8 cellular contexts compared by ENCODE assay signal in the genomic region with DNA sequence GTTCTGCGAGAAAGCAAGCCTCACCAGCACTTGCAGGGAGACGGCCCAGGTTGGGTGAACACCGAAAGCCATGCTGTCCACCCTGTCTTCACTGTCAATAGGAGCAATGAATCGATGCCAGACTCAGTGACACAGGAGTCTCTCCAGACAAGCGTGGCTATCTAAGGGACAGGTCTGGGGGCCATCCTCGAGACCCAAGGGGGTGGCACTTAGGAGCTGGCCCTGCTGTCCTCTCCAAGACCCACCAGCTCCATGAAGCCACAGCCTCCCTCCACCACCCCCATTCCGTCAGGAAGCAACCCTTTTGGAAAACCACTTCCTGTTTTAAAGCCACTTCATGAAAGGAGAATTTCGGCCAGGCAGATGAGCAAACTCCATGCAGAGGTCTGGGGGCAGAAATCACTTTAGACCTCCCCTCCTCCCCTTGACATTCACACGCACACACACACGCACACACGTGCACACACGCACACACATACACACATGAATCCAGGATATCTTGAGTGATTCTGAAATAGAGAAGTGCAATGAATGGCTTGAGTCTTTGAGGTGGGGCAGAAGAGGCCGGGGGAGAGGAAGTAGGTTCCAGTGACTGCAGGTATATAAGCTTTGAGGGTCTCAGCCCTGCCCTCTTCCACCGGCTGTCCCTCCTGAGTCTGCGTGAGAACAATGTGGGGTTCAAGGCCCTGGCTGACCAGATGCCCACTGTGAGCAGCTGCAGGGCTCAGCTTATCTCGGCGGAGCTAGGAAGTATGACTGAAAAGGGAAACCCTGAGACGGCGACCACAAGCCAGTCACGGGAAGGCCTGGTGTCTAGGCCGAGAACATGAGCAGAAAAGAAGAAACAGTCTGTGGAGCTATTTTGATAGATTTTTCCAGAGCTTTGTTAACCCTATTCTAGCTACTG. TPM values are rescaled to one million over a fixed set of nuclear protein-coding genes. Genes with fewer than 3 reads are reported as not detected.
DNase-seq lines count a peak whose midpoint lies in the region; ATAC-seq and TF ChIP-seq lines count a peak whose summit lies in the region.

No MANE protein-coding gene starts in this region.

- no peak for TF ChIP-seq CTCF in right lobe of liver (IDR thresholded peaks at IDR 0.05)
- no peak for TF ChIP-seq CTCF in upper lobe of left lung (IDR thresholded peaks at IDR 0.05)
- TF ChIP-seq CTCF in BE2C (IDR thresholded peaks at IDR 0.05; ENCODE audit: low read depth, low read length): no peak

- ATAC-seq in GM18502 (IDR thresholded peaks at IDR 0.05; ENCODE audit: poor library complexity, unreplicated experiment) (peak; percentile 57), HG02623 (IDR thresholded peaks at IDR 0.05; ENCODE audit: unreplicated experiment) (peak; percentile 53), right lobe of liver (peak; percentile 33 to 59 (median 48)), upper lobe of left lung (ENCODE audit: low FRiP score in 2 of 2) (peak; percentile 57 to 63)

- H3K27me3 ChIP-seq in right lobe of liver: no peaks in the 10 kb centered on the region
- H3K27me3 ChIP-seq in upper lobe of left lung: no peaks in the 10 kb centered on the region
- no peaks in the 10 kb centered on the region for H3K27me3 ChIP-seq in BE2C

- H3K4me3 ChIP-seq in right lobe of liver (no peak overlapping the region), upper lobe of left lung (no peak overlapping the region), BE2C (ENCODE audit: low read depth, low read length) (no peak overlapping the region)

- H3K27ac ChIP-seq in right lobe of liver: no peak overlapping the region
- H3K27ac ChIP-seq in upper lobe of left lung: peak overlapping the region; percentile 3 to 80 (median 54)

- H3K27ac Mint-ChIP-seq in activated T-helper 2 cell treated with anti-CD3 and anti-CD28 coated beads, Interferon-gamma antibody, Interleukin-2, Interleukin-4, amounts not matched to agents 10 μg/mL and 5 μg/mL and 100 μg/mL, durations not matched to agents 14 hours and 24 hours and 36 hours: peak overlapping the region; percentile 77

- no peaks in the 10 kb centered on the region for H3K9me3 Mint-ChIP-seq in activated T-helper 2 cell treated with anti-CD3 and anti-CD28 coated beads, Interferon-gamma antibody, Interleukin-2, Interleukin-4, amounts not matched to agents 10 μg/mL and 5 μg/mL and 100 μg/mL, durations not matched to agents 14 hours and 24 hours and 36 hours

- H3K4me1 ChIP-seq in right lobe of liver (no peaks in the 10 kb centered on the region), upper lobe of left lung (peaks cover 4 to 22% (median 20%) of the 10 kb centered on the region in 4 donors), BE2C (no peaks in the 10 kb centered on the region)

- H3K36me3 Mint-ChIP-seq in activated T-helper 2 cell treated with anti-CD3 and anti-CD28 coated beads, Interferon-gamma antibody, Interleukin-2, Interleukin-4, amounts not matched to agents 10 μg/mL and 5 μg/mL and 100 μg/mL, durations not matched to agents 14 hours and 24 hours and 36 hours (ENCODE audit: low read depth): peaks cover 82% of the 10 kb centered on the region

- intact Hi-C loops in activated T-helper 2 cell treated with anti-CD3 and anti-CD28 coated beads, Interferon-gamma antibody, Interleukin-2, Interleukin-4, amounts not matched to agents 10 μg/mL and 5 μg/mL and 100 μg/mL, durations not matched to agents 14 hours and 24 hours and 36 hours (cut with micrococcal nuclease): loop anchor here (5.0 kb wide), 1 partner anchor 80 kb away; a partner anchor contains a TSS
- intact Hi-C loops in right lobe of liver (cut with DNase I): no loop called here

- DNase-seq in NOMO-1 treated with DMSO at 0.1 percent for 48 hours (lab: John Stamatoyannopoulos, UW; ENCODE audit: unreplicated experiment): peak; percentile 72
- DNase-seq in activated T-helper 2 cell treated with anti-CD3 and anti-CD28 coated beads, Interferon-gamma antibody, Interleukin-2, Interleukin-4, amounts not matched to agents 10 μg/mL and 5 μg/mL and 100 μg/mL, durations not matched to agents 14 hours and 24 hours and 36 hours (ENCODE audit: low spot score): peak; percentile 51
- peak in 1 of 3 donors; percentile 47 for DNase-seq in right lobe of liver
- peak in 1 of 2 donors; percentile 68 for DNase-seq in upper lobe of left lung
- no peak for DNase-seq in NCI-H1417 (lab: John Stamatoyannopoulos, UW)
- DNase-seq in BE2C: no peak

- TF ChIP-seq EP300 in upper lobe of left lung (IDR thresholded peaks at IDR 0.05): no peak

- H3K27me3 Mint-ChIP-seq in activated T-helper 2 cell treated with anti-CD3 and anti-CD28 coated beads, Interferon-gamma antibody, Interleukin-2, Interleukin-4, amounts not matched to agents 10 μg/mL and 5 μg/mL and 100 μg/mL, durations not matched to agents 14 hours and 24 hours and 36 hours (ENCODE audit: low read depth): no peaks in the 10 kb centered on the region

- WGBS in right lobe of liver (ENCODE audit: insufficient coverage, low coverage, low lambda C conversion rate, missing lambda C conversion rate): 36% methylated on average over 6 of the region's 21 CpGs
- 61 to 73% methylated on average over 19 to 21 of the region's 21 CpGs for WGBS in upper lobe of left lung, 2 donors

- H3K4me3 Mint-ChIP-seq in activated T-helper 2 cell treated with anti-CD3 and anti-CD28 coated beads, Interferon-gamma antibody, Interleukin-2, Interleukin-4, amounts not matched to agents 10 μg/mL and 5 μg/mL and 100 μg/mL, durations not matched to agents 14 hours and 24 hours and 36 hours (ENCODE audit: low read depth): peak overlapping the region; percentile 47

- H3K9me3 ChIP-seq in right lobe of liver (no peaks in the 10 kb centered on the region), upper lobe of left lung (no peaks in the 10 kb centered on the region), BE2C (no peaks in the 10 kb centered on the region)

- TF ChIP-seq POLR2A in right lobe of liver (IDR thresholded peaks at IDR 0.05) (no peak), upper lobe of left lung (IDR thresholded peaks at IDR 0.05) (no peak)

- H3K36me3 ChIP-seq in right lobe of liver (no peaks in the 10 kb centered on the region), upper lobe of left lung (no peaks in the 10 kb centered on the region), BE2C (no peaks in the 10 kb centered on the region)

- peaks cover 36% of the 10 kb centered on the region for H3K4me1 Mint-ChIP-seq in activated T-helper 2 cell treated with anti-CD3 and anti-CD28 coated beads, Interferon-gamma antibody, Interleukin-2, Interleukin-4, amounts not matched to agents 10 μg/mL and 5 μg/mL and 100 μg/mL, durations not matched to agents 14 hours and 24 hours and 36 hours (ENCODE audit: low read depth)

RNA-seq across cellular contexts. Expression of a gene that starts 25.0 kb away (rescaled TPM):
- total RNA-seq in activated T-helper 2 cell treated with anti-CD3 and anti-CD28 coated beads, Interferon-gamma antibody, Interleukin-2, Interleukin-4, amounts not matched to agents 10 μg/mL and 5 μg/mL and 100 μg/mL, durations not matched to agents 14 hours and 24 hours and 36 hours: 101 and 112 TPM in 2 replicates
- 1 to 10 TPM in 5 of 6 experiments, under 1 TPM in 1; 0.95 to 5.2 (median 3.7) TPM for total RNA-seq in right lobe of liver
- total RNA-seq in upper lobe of left lung: 10 to 100 TPM; 11.7 to 39.3 (median 26.5) TPM
- polyA plus RNA-seq in BE2C (2012; ENCODE audit: insufficient read depth, insufficient read length, low read depth): 6.8 TPM

Comparison
In these comparisons a context has a peak if more than half of its experiments do, and no peak if none do; other contexts are left out.
1. DNase-seq: peak in NOMO-1 treated with DMSO at 0.1 percent for 48 hours (single experiment) and activated T-helper 2 cell treated with anti-CD3 and anti-CD28 coated beads, Interferon-gamma antibody, Interleukin-2, Interleukin-4, amounts not matched to agents 10 μg/mL and 5 μg/mL and 100 μg/mL, durations not matched to agents 14 hours and 24 hours and 36 hours (single experiment); none in NCI-H1417 (0 of 3) and BE2C (single experiment).
2. H3K27ac ChIP-seq: peak in upper lobe of left lung (4 of 4); none in right lobe of liver (0 of 3).
3. Peak in every context shown above with its lines, with median percentiles within 50 percentile points of each other: ATAC-seq.